ENCODE assay signal across 25 cellular contexts in the genomic region with DNA sequence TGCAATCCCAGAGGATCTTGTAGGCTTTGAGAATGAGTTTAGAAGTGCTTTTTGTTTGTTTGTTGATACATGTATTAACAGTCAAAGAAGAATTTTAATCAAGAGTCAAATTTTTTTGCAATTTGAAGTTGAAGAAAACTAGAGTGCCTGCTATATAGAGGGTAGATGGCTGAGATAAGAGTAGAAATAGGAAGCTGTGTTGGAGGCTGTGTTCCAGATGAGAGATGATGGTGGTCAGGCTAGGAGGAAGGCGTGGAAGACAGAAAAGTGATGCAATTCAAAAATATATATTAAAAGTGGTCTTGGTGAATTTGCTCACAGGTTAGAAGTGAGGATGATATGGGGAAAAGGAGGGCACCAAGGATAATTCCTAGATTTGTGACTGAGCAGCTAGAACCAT.
"Had no signal": no experiment of that assay in that cellular context is flagged by ENCODE, and none has a peak within 500 bp of the region (broad histone marks: within the 10 kb centered on the region; RNA-seq: fewer than 3 reads in every experiment).

No MANE protein-coding gene starts in this region.

- H3K27me3 ChIP-seq: gastrocnemius medialis, ovary, sigmoid colon, spleen, testis, tibial artery had no signal

- H3K4me3 ChIP-seq: gastrocnemius medialis, lower lobe of right lung, ovary, psoas muscle, sigmoid colon, spleen, testis, tibial artery had no signal

- H3K36me3 Mint-ChIP-seq: natural killer cell; stimulated activated memory B cell treated with anti-CD40 and anti-IgM and Interleukin-4, amounts not matched to agents 10 μg/mL and 1 μg/mL and 100 μg/mL, for 72 hours; type B pancreatic cell had no signal

- H3K27ac Mint-ChIP-seq: endodermal cell; natural killer cell; stimulated activated memory B cell treated with anti-CD40 and anti-IgM and Interleukin-4, amounts not matched to agents 10 μg/mL and 1 μg/mL and 100 μg/mL, for 72 hours; type B pancreatic cell had no signal

- DNase-seq: cortex of kidney; effector CD4-positive, alpha-beta T cell; endodermal cell; foreskin fibroblast; gastrocnemius medialis; head of caudate nucleus; left ventricle myocardium superior; lower lobe of right lung; natural killer cell; occipital lobe; ovary; posterior cingulate gyrus; psoas muscle; right cardiac atrium; sigmoid colon; spleen; stimulated activated CD4-positive, alpha-beta T cell treated with anti-CD3 and anti-CD28 coated beads, Interleukin-4, amount 100 ng/mL, for 4 hours; stimulated activated naive CD8-positive, alpha-beta T cell treated with anti-CD3 and anti-CD28 coated beads, Interleukin-15, Interleukin-2, amounts not matched to agents 100 U/mL and 50 U/mL, for 24 hours; substantia nigra; testis; tibial artery had no signal

- H3K27me3 Mint-ChIP-seq: stimulated activated memory B cell treated with anti-CD40 and anti-IgM and Interleukin-4, amounts not matched to agents 10 μg/mL and 1 μg/mL and 100 μg/mL, for 72 hours had no signal

- H3K9me3 Mint-ChIP-seq: endodermal cell; stimulated activated memory B cell treated with anti-CD40 and anti-IgM and Interleukin-4, amounts not matched to agents 10 μg/mL and 1 μg/mL and 100 μg/mL, for 72 hours; type B pancreatic cell had no signal

- H3K27ac ChIP-seq: epithelial cell of prostate, gastrocnemius medialis, lower lobe of right lung, ovary, psoas muscle, sigmoid colon, spleen, testis, tibial artery had no signal

- H3K4me1 ChIP-seq: gastrocnemius medialis, lower lobe of right lung, psoas muscle, spleen, testis, tibial artery had no signal

- H3K9me3 ChIP-seq: gastrocnemius medialis, lower lobe of right lung, ovary, psoas muscle, sigmoid colon, spleen, testis, tibial artery had no signal

- H3K4me1 Mint-ChIP-seq: natural killer cell had no signal

- H3K36me3 ChIP-seq: gastrocnemius medialis, lower lobe of right lung, ovary, sigmoid colon, spleen, tibial artery had no signal

- H3K4me3 Mint-ChIP-seq: endodermal cell; natural killer cell; stimulated activated memory B cell treated with anti-CD40 and anti-IgM and Interleukin-4, amounts not matched to agents 10 μg/mL and 1 μg/mL and 100 μg/mL, for 72 hours; type B pancreatic cell had no signal

- ATAC-seq: esophagus mucosa; gastrocnemius medialis; left ventricle myocardium superior; lower lobe of right lung; natural killer cell; psoas muscle; right cardiac atrium; stimulated activated memory B cell treated with anti-CD40 and anti-IgM and Interleukin-4, amounts not matched to agents 10 μg/mL and 1 μg/mL and 100 μg/mL, for 72 hours; stimulated activated naive CD8-positive, alpha-beta T cell treated with anti-CD3 and anti-CD28 coated beads, Interleukin-15, Interleukin-2, amounts not matched to agents 100 U/mL and 50 U/mL, for 24 hours had no signal
